9 cellular contexts compared by ENCODE assay signal in genomic region chr2:173401716-173402326, GRCh38. TPM values are rescaled to one million over a fixed set of nuclear protein-coding genes. Genes with fewer than 3 reads are reported as not detected.
A peak's percentile ranks its signal among the peaks of the same experiment; 100 is the strongest.
DNase-seq lines count a peak whose midpoint lies in the region; ATAC-seq and TF ChIP-seq lines count a peak whose summit lies in the region.
"Had no signal": no experiment of that assay in that cellular context is flagged by ENCODE, and none has a peak within 500 bp of the region (broad histone marks: within the 10 kb centered on the region; RNA-seq: fewer than 3 reads in every experiment).

No MANE protein-coding gene starts in this region.

- ATAC-seq in T-cell (replicated peaks in 1 of 4): no peak

- POLR2A ChIA-PET in T-cell (lab: Charles Lee): no interaction called here

- peaks cover 17% of the 10 kb centered on the region for H3K4me1 Mint-ChIP-seq in endothelial cell (ENCODE audit: unreplicated experiment)
- H3K4me1 Mint-ChIP-seq in activated naive CD8-positive, alpha-beta T cell treated with anti-CD3 and anti-CD28 coated beads for 36 hours: peaks cover 8% of the 10 kb centered on the region
- H3K4me1 Mint-ChIP-seq in T-cell: peaks cover 4 to 11% (median 5%) of the 10 kb centered on the region in 3 donors

- no peaks in the 10 kb centered on the region for H3K9me2 ChIP-seq in DOHH2 (replicated peaks; ENCODE audit: control insufficient read depth, low read length)

- H3K27ac Mint-ChIP-seq in endothelial cell (ENCODE audit: unreplicated experiment) (no peak overlapping the region), T-cell (no peak overlapping the region)
- no peak overlapping the region for H3K27ac Mint-ChIP-seq in activated naive CD8-positive, alpha-beta T cell treated with anti-CD3 and anti-CD28 coated beads for 36 hours

- H3K4me1 ChIP-seq in DOHH2 (ENCODE audit: control insufficient read depth, low read length) (peaks cover 6% of the 10 kb centered on the region; the same call in 1 of the 2 replicates), neuronal stem cell (ENCODE audit: control insufficient read depth in 2 of 2, insufficient read depth in 1 of 2, low read depth in 1 of 2, low read length in 2 of 2) (peaks cover 0 to 3% of the 10 kb centered on the region in 2 donors)

- H3K9me3 ChIP-seq in DOHH2 (ENCODE audit: control insufficient read depth, insufficient read depth, low read length) (no peaks in the 10 kb centered on the region), neuronal stem cell (replicated peaks in 1 of 2; ENCODE audit: control insufficient read depth in 2 of 2, insufficient read depth in 1 of 2, low read depth in 1 of 2, low read length in 2 of 2) (no peaks in the 10 kb centered on the region)
- H3K9me3 ChIP-seq: MG63 had no signal

- H3K36me3 ChIP-seq in DOHH2 (ENCODE audit: control insufficient read depth, low read length) (no peaks in the 10 kb centered on the region), neuronal stem cell (replicated peaks in 1 of 2; ENCODE audit: control insufficient read depth in 2 of 2, insufficient read depth in 2 of 2, low read length in 2 of 2) (no peaks in the 10 kb centered on the region)
- H3K36me3 ChIP-seq: MG63 had no signal

- no peak overlapping the region for H4K8ac ChIP-seq in neuronal stem cell (ENCODE audit: low read depth, low read length)

- no peaks in the 10 kb centered on the region for H3F3A ChIP-seq in DOHH2 (ENCODE audit: control insufficient read depth, insufficient read depth)

- H3K9me3 Mint-ChIP-seq in endothelial cell (ENCODE audit: unreplicated experiment) (no peaks in the 10 kb centered on the region), T-cell (no peaks in the 10 kb centered on the region)
- H3K9me3 Mint-ChIP-seq in activated naive CD8-positive, alpha-beta T cell treated with anti-CD3 and anti-CD28 coated beads for 36 hours: no peaks in the 10 kb centered on the region

- H2BK15ac ChIP-seq in neuronal stem cell (ENCODE audit: low read length): no peak overlapping the region

- no peak overlapping the region for H2AK5ac ChIP-seq in neuronal stem cell (ENCODE audit: low read depth, low read length)

- H2BK5ac ChIP-seq in neuronal stem cell (ENCODE audit: low read length): no peak overlapping the region

- TF ChIP-seq CTCF in DOHH2 (IDR thresholded peaks at IDR 0.05; ENCODE audit: low read depth, low read length, poor library complexity, severe bottlenecking) (no peak), endothelial cell (IDR thresholded peaks at IDR 0.05; ENCODE audit: unreplicated experiment) (no peak)

- H3K79me2 ChIP-seq in DOHH2 (ENCODE audit: control insufficient read depth, low read length): no peaks in the 10 kb centered on the region

- 0 out of 2 replicates have a peak overlapping the region, but pooled peaks have one; percentile 5 for H3K4me2 ChIP-seq in DOHH2 (ENCODE audit: low read length)
- peak overlapping the region; percentile 29 for H3K4me2 ChIP-seq in neuronal stem cell (ENCODE audit: insufficient read depth, low read length, poor library complexity, severe bottlenecking)

- H3K27me3 Mint-ChIP-seq in endothelial cell (ENCODE audit: unreplicated experiment) (peaks cover 3% of the 10 kb centered on the region), T-cell (peaks cover 52 to 62% of the 10 kb centered on the region in 2 donors)
- H3K27me3 Mint-ChIP-seq in activated naive CD8-positive, alpha-beta T cell treated with anti-CD3 and anti-CD28 coated beads for 36 hours: peaks cover 73% of the 10 kb centered on the region

- no peak overlapping the region for H3K18ac ChIP-seq in neuronal stem cell (ENCODE audit: low read length)

- no CpG with 5 or more reads among the region's 7 CpGs for WGBS in neuronal stem cell (ENCODE audit: extremely low coverage in 2 of 2, insufficient read length in 2 of 2, insufficient replicate concordance in 1 of 2), 2 donors

- H3K23ac ChIP-seq in neuronal stem cell (ENCODE audit: low read depth, low read length, poor library complexity): no peak overlapping the region

- H3K4me3 ChIP-seq in DOHH2 (ENCODE audit: low read length): no peak overlapping the region
- no peak overlapping the region for H3K4me3 ChIP-seq in neuronal stem cell (ENCODE audit: low read length in 2 of 2)
- H3K4me3 ChIP-seq: MG63 had no signal

- peak overlapping the region; percentile 84 for H3K4me3 Mint-ChIP-seq in endothelial cell (ENCODE audit: unreplicated experiment)
- H3K4me3 Mint-ChIP-seq in activated naive CD8-positive, alpha-beta T cell treated with anti-CD3 and anti-CD28 coated beads for 36 hours: no peak overlapping the region
- H3K4me3 Mint-ChIP-seq in T-cell: no peak overlapping the region

- H3K27ac ChIP-seq in DOHH2 (ENCODE audit: low read depth, low read length): no peak overlapping the region
- no peak overlapping the region for H3K27ac ChIP-seq in neuronal stem cell (replicated peaks; ENCODE audit: low read length)

- no peak overlapping the region for H4K91ac ChIP-seq in neuronal stem cell (ENCODE audit: low read depth, low read length, poor library complexity)

- H3K79me1 ChIP-seq in neuronal stem cell (ENCODE audit: low read depth, low read length): no peaks in the 10 kb centered on the region

- CTCF ChIA-PET in T-cell (lab: Charles Lee): interaction anchor here (0.7 to 5.0 kb wide), 8 partner anchors 21 to 943 kb away, joined by 3 to 85 read pairs (median 3); no protein-coding TSS in a partner anchor

- H3K9ac ChIP-seq in neuronal stem cell (ENCODE audit: low read depth, low read length, poor library complexity): no peak overlapping the region

- peaks cover 54% of the 10 kb centered on the region for H3K27me3 ChIP-seq in DOHH2 (ENCODE audit: control insufficient read depth, low read length)
- no peaks in the 10 kb centered on the region for H3K27me3 ChIP-seq in neuronal stem cell (ENCODE audit: control insufficient read depth in 3 of 3, insufficient read depth in 3 of 3, low read depth in 1 of 3, low read length in 3 of 3)

- H3K14ac ChIP-seq in neuronal stem cell (ENCODE audit: low read length): no peak overlapping the region

- H2AFZ ChIP-seq in neuronal stem cell (ENCODE audit: low read length): peak overlapping the region; percentile 80

- DNase-seq in NCI-H2227 (lab: John Stamatoyannopoulos, UW; ENCODE audit: unreplicated experiment) (peak; percentile 43), endothelial cell (ENCODE audit: low spot score) (peak; percentile 10), neuronal stem cell (ENCODE audit: low spot score) (no peak), NCI-H774 (lab: John Stamatoyannopoulos, UW) (no peak), putamen (ENCODE audit: low spot score) (no peak), T-cell (no peak)
- DNase-seq in activated naive CD8-positive, alpha-beta T cell treated with anti-CD3 and anti-CD28 coated beads for 36 hours: no peak

- no peaks in the 10 kb centered on the region for H3K36me3 Mint-ChIP-seq in endothelial cell (ENCODE audit: low read depth, unreplicated experiment)
- H3K36me3 Mint-ChIP-seq in activated naive CD8-positive, alpha-beta T cell treated with anti-CD3 and anti-CD28 coated beads for 36 hours: no peaks in the 10 kb centered on the region
- H3K36me3 Mint-ChIP-seq in T-cell: no peaks in the 10 kb centered on the region

- H3K4ac ChIP-seq in neuronal stem cell (ENCODE audit: low read length): no peak overlapping the region

- H2BK120ac ChIP-seq in neuronal stem cell (ENCODE audit: low read depth, low read length): no peak overlapping the region

- H2BK12ac ChIP-seq in neuronal stem cell (ENCODE audit: low read length): no peak overlapping the region

- no peaks in the 10 kb centered on the region for H4K20me1 ChIP-seq in DOHH2 (ENCODE audit: control insufficient read depth, insufficient read depth, low read depth, low read length)

RNA-seq across cellular contexts. Expression of gene CDCA7, which starts 47.1 kb away (rescaled TPM):
- total RNA-seq in endothelial cell (ENCODE audit: unreplicated experiment) (13.0 TPM), T-cell (1 to 10 TPM; 1.9 to 7.2 (median 3.6) TPM)
- polyA plus RNA-seq in neuronal stem cell (2013, experiment 1 of 2): 28.8 TPM
- 28.9 TPM for polyA plus RNA-seq in neuronal stem cell (2013, experiment 2 of 2)
- total RNA-seq in activated naive CD8-positive, alpha-beta T cell treated with anti-CD3 and anti-CD28 coated beads for 36 hours: 10 to 100 TPM; 79.3 to 79.4 TPM

Comparison
In these comparisons a context has a peak if more than half of its experiments do, and no peak if none do; other contexts are left out.
1. DNase-seq: peak in NCI-H2227 (single experiment) and endothelial cell (single experiment); none in neuronal stem cell (single experiment), activated naive CD8-positive, alpha-beta T cell treated with anti-CD3 and anti-CD28 coated beads for 36 hours (single experiment), NCI-H774 (single experiment), putamen (single experiment) and T-cell (0 of 34).